Comparison of ENCODE assay signal across 21 cellular contexts in genomic region chrX:24423960-24424359, GRCh38. TPM values are rescaled to one million over a fixed set of nuclear protein-coding genes. Genes with fewer than 3 reads are reported as not detected.
DNase-seq lines count a peak whose midpoint lies in the region; ATAC-seq, FAIRE-seq and TF ChIP-seq lines count a peak whose summit lies in the region.
"Had no signal": no experiment of that assay in that cellular context is flagged by ENCODE, and none has a peak within 500 bp of the region (broad histone marks: within the 10 kb centered on the region; RNA-seq: fewer than 3 reads in every experiment).

No MANE protein-coding gene starts in this region.

- intact Hi-C loops in body of pancreas (cut with DNase I) = no loop called here

- TF ChIP-seq CTCF in body of pancreas (IDR thresholded peaks at IDR 0.05) (no peak), gastroesophageal sphincter (IDR thresholded peaks at IDR 0.05) (no peak)

- H3K9me3 ChIP-seq in body of pancreas = no peaks in the 10 kb centered on the region
- H3K9me3 ChIP-seq in gastroesophageal sphincter = no peaks in the 10 kb centered on the region
- H3K9me3 ChIP-seq: adrenal gland had no signal

- TF ChIP-seq POLR2A in body of pancreas (IDR thresholded peaks at IDR 0.05) (no peak), gastroesophageal sphincter (IDR thresholded peaks at IDR 0.05) (no peak), H54 (IDR thresholded peaks at IDR 0.05; ENCODE audit: low read depth, low read length) (no peak)

- no peak for TF ChIP-seq EP300 in gastroesophageal sphincter (IDR thresholded peaks at IDR 0.05)

- H3K4me1 ChIP-seq in body of pancreas = no peaks in the 10 kb centered on the region
- peaks cover 0 to 37% (median 0%) of the 10 kb centered on the region in 3 donors for H3K4me1 ChIP-seq in gastroesophageal sphincter
- H3K4me1 ChIP-seq: adrenal gland had no signal

- no peak for FAIRE-seq in H54 (lab: Jason Lieb, UNC)
- FAIRE-seq: islet of Langerhans had no signal

- ATAC-seq in body of pancreas (peak; percentile 21), gastroesophageal sphincter (peak; percentile 32), HG03175 (IDR thresholded peaks at IDR 0.05; ENCODE audit: unreplicated experiment) (no peak)
- ATAC-seq: Right ventricle myocardium inferior had no signal

- 32 to 50% methylated on average over 2 of the region's 2 CpGs for WGBS in body of pancreas, 2 donors
- 33 to 40% methylated on average over 1 of the region's 2 CpGs for WGBS in gastroesophageal sphincter (ENCODE audit: low coverage in 1 of 2), 2 donors

- no peak overlapping the region for H3K27ac ChIP-seq in body of pancreas
- peak overlapping the region in 3 of 4 donors; percentile 24 to 71 (median 61) for H3K27ac ChIP-seq in gastroesophageal sphincter
- H3K27ac ChIP-seq: adrenal gland had no signal

- H3K36me3 ChIP-seq in body of pancreas (replicated peaks in 1 of 2; ENCODE audit: insufficient read depth in 1 of 2, low read depth in 2 of 2) (no peaks in the 10 kb centered on the region), gastroesophageal sphincter (no peaks in the 10 kb centered on the region)
- H3K36me3 ChIP-seq: adrenal gland, heart right ventricle had no signal

- H3K4me3 ChIP-seq in body of pancreas (no peak overlapping the region), gastroesophageal sphincter (no peak overlapping the region)
- H3K4me3 ChIP-seq: adrenal gland, heart right ventricle had no signal

- DNase-seq in AG20443 (ENCODE audit: low spot score) (peak; percentile 15), body of pancreas (no peak), renal cortical epithelial cell (ENCODE audit: low read depth) (peak; percentile 83), H54 (ENCODE audit: insufficient read length, low spot score) (no peak), LoVo (ENCODE audit: low spot score) (no peak), ACHN (no peak)
- DNase-seq: activated B cell treated with CpG ODN at 0.5 μM for 24 hours; adrenal gland; CD4-positive, alpha-beta T cell; DMS79; HCEC 1CT; heart right ventricle; Kasumi-1; mesendoderm; NCI-H1417 treated with DMSO at 0.1 percent for 48 hours; NCI-H446; T-helper 2 cell had no signal

- no peaks in the 10 kb centered on the region for H3K27me3 ChIP-seq in body of pancreas
- no peaks in the 10 kb centered on the region for H3K27me3 ChIP-seq in gastroesophageal sphincter
- H3K27me3 ChIP-seq: heart right ventricle had no signal

- in situ Hi-C loops in ACHN (cut with HindIII; ENCODE audit: low pct_ligation_motif_present, low pct_unique_long_range_greater_than_20kb, low sequenced_read_pairs) = no loop called here

RNA-seq across cellular contexts. Expression of gene PDK3, which starts 41.1 kb away (rescaled TPM):
- 10 to 100 TPM; 11.5 to 20.2 TPM for total RNA-seq in body of pancreas
- total RNA-seq in gastroesophageal sphincter = 10 to 100 TPM; 51.8 to 77.0 (median 68.4) TPM
- 11.6 and 20.4 TPM in 2 replicates for total RNA-seq in renal cortical epithelial cell

Comparison
In these comparisons a context has a peak if more than half of its experiments do, and no peak if none do; other contexts are left out.
1. DNase-seq: peak in AG20443 (single experiment) and renal cortical epithelial cell (single experiment); none in body of pancreas (0 of 4), H54 (single experiment), LoVo (single experiment) and ACHN (single experiment).
2. H3K27ac ChIP-seq: peak in gastroesophageal sphincter (3 of 4); none in body of pancreas (0 of 4).